27 cellular contexts compared by ENCODE assay signal in the genomic region with DNA sequence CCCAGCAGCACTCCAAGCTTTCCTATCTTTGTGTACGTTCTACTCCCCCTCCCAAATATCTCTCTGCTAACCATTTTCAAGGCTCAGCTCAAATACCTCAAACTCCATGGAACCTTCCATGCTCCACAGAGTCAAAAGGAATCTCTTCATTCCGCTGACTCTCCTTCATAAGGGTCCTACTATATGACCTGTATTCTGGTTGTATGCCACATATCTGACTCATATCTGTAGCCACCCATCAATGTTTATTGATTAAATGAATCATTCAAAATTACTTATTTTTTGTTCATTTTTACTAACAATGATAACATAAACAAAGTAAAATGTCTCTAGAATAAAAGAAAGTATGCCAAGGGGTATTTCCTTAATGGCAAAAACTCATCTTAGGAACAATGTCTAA.
"Had no signal": no experiment of that assay in that cellular context is flagged by ENCODE, and none has a peak within 500 bp of the region (broad histone marks: within the 10 kb centered on the region; RNA-seq: fewer than 3 reads in every experiment).

No MANE protein-coding gene starts in this region.

- H3K27me3 ChIP-seq: adrenal gland, brain microvascular endothelial cell, cardiac muscle cell, Peyer's patch, SJCRH30 had no signal

- DNase-seq: activated CD4-positive, alpha-beta T cell treated with anti-CD3 and anti-CD28 coated beads for 48 hours; activated CD4-positive, alpha-beta T cell treated with anti-CD3 and anti-CD28 coated beads, Interleukin-2, amount 50 U/mL, for 4 hours; activated CD4-positive, CD25-positive, alpha-beta regulatory T cell treated with anti-CD3 and anti-CD28 coated beads, Interleukin-2, amount 50 U/mL, for 72 hours; activated CD8-positive, alpha-beta memory T cell treated with anti-CD3 and anti-CD28 coated beads, Interleukin-2, amount 50 U/mL, for 48 hours; activated CD8-positive, alpha-beta T cell treated with anti-CD3 and anti-CD28 coated beads, Interleukin-2, amount 10 ng/mL, durations not matched to agents 7 days and 5 days; activated naive CD4-positive, alpha-beta T cell treated with anti-CD3 and anti-CD28 coated beads, Interleukin-2, amount 50 U/mL, for 16 hours; activated naive CD8-positive, alpha-beta T cell treated with anti-CD3 and anti-CD28 coated beads, Interleukin-2, amount 10 ng/mL, durations not matched to agents 7 days and 5 days; activated T-cell treated with anti-CD3 and anti-CD28 coated beads, Interleukin-2, amount 50 U/mL, for 1 hour; adrenal gland; anterior cingulate cortex; brain microvascular endothelial cell; cerebellar nuclear complex; MM.1S; NCI-H1105; NCI-H1436; NCI-H1694 treated with DMSO at 0.1 percent for 48 hours; NCI-H2081; NCI-H510A treated with DMSO at 0.1 percent for 48 hours; NCI-H69; NK-92 treated with Interleukin-12 subunit alpha and Interleukin-12 subunit beta, amount 100 ng/mL, for 24 hours; OCI-M1; Peyer's patch; Right ventricle myocardium superior; SJCRH30 had no signal

- ATAC-seq: activated CD8-positive, alpha-beta T cell treated with anti-CD3 and anti-CD28 coated beads, Interleukin-2, amount 10 ng/mL, durations not matched to agents 7 days and 5 days had no signal

- H3K9me3 ChIP-seq: adrenal gland, Peyer's patch, SJCRH30 had no signal

- H3K36me3 ChIP-seq: adrenal gland, cardiac muscle cell, SJCRH30 had no signal

- H3K27ac Mint-ChIP-seq: activated CD8-positive, alpha-beta T cell treated with anti-CD3 and anti-CD28 coated beads, Interleukin-2, amount 10 ng/mL, durations not matched to agents 7 days and 5 days; activated naive CD8-positive, alpha-beta T cell treated with anti-CD3 and anti-CD28 coated beads, Interleukin-2, amount 10 ng/mL, durations not matched to agents 7 days and 5 days; T-helper 1 cell treated with Interleukin-12 subunit alpha and Interleukin-12 subunit beta and Interleukin-4 antibody, amounts not matched to agents 30 μg/mL and 1 μg/mL, for 36 hours had no signal

- H3K4me1 Mint-ChIP-seq: activated naive CD8-positive, alpha-beta T cell treated with anti-CD3 and anti-CD28 coated beads, Interleukin-2, amount 10 ng/mL, durations not matched to agents 7 days and 5 days had no signal

- H3K4me1 ChIP-seq: Peyer's patch, SJCRH30 had no signal

- H3K27me3 Mint-ChIP-seq: activated naive CD8-positive, alpha-beta T cell treated with anti-CD3 and anti-CD28 coated beads, Interleukin-2, amount 10 ng/mL, durations not matched to agents 7 days and 5 days had no signal

- H3K4me3 Mint-ChIP-seq: activated CD8-positive, alpha-beta T cell treated with anti-CD3 and anti-CD28 coated beads, Interleukin-2, amount 10 ng/mL, durations not matched to agents 7 days and 5 days; activated naive CD8-positive, alpha-beta T cell treated with anti-CD3 and anti-CD28 coated beads, Interleukin-2, amount 10 ng/mL, durations not matched to agents 7 days and 5 days; T-helper 1 cell treated with Interleukin-12 subunit alpha and Interleukin-12 subunit beta and Interleukin-4 antibody, amounts not matched to agents 30 μg/mL and 1 μg/mL, for 36 hours had no signal

- H3K27ac ChIP-seq: adrenal gland, brain microvascular endothelial cell, cardiac muscle cell, Peyer's patch, RWPE1, SJCRH30 had no signal

- H3K4me3 ChIP-seq: adrenal gland, cardiac muscle cell, Peyer's patch, SJCRH30 had no signal
